ENCODE assay signal across 8 cellular contexts in the genomic region with DNA sequence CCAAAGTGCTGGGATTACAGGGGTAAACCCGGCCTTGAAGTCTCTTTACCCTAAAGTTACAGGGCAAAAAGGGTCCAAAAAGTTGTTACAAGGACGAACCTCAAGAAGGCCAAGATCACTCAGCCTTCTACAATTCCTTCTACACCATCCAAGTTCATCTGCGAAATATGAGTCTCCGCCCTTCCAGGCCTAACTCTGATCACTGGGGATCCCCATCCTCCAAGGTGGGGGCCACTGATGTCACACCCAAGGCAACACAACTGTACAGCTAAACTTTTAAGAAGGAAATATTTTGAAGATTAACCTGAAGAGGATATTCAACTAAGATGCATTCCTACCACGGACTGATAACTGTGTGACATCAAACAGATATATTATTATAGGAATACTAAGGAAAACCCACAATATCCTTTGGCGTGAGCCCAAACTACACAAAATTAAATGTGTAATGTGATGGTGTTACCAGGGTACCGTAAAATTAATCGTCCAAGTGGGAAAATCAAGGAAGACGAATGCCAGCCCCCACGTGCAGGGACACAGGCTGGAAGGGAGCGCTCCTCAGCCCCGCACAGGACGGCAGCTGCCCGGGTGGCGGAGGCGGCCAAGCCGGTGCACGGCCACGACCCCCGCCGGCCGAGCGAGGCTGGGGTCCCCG. TPM values are rescaled to one million over a fixed set of nuclear protein-coding genes. Genes with fewer than 3 reads are reported as not detected.
DNase-seq lines count a peak whose midpoint lies in the region; ATAC-seq, FAIRE-seq and TF ChIP-seq lines count a peak whose summit lies in the region.

No MANE protein-coding gene starts in this region.

- peak overlapping the region; percentile 22 to 58 for H3K9ac ChIP-seq in kidney (ENCODE audit: low read length in 2 of 2)

- intact Hi-C loops in kidney (cut with DNase I) (no loop called here), testis (cut with DNase I; ENCODE audit: low total_unique reads) (no loop called here)

- H3K4me3 ChIP-seq in kidney (ENCODE audit: low read length in 2 of 2) (peak overlapping the region; percentile 53 to 61), testis (peak overlapping the region; percentile 65 to 95)

- WGBS in testis, 2 donors = 13 to 36% methylated on average over 7 to 23 of the region's 24 CpGs

- H3K27me3 Mint-ChIP-seq in activated naive CD8-positive, alpha-beta T cell treated with anti-CD3 and anti-CD28 coated beads for 36 hours = no peaks in the 10 kb centered on the region

- TF ChIP-seq CTCF in kidney (IDR thresholded peaks at IDR 0.05; ENCODE audit: borderline replicate concordance, extremely low read depth, insufficient read depth) (no peak), testis (IDR thresholded peaks at IDR 0.05) (no peak)

- H3K4me1 ChIP-seq in kidney (ENCODE audit: control insufficient read depth in 1 of 2, insufficient read depth in 1 of 2, low read depth in 1 of 2, low read length in 2 of 2) = peaks cover 2 to 3% of the 10 kb centered on the region in 2 donors
- peaks cover 5% of the 10 kb centered on the region for H3K4me1 ChIP-seq in testis

- H3K9me3 Mint-ChIP-seq in activated naive CD8-positive, alpha-beta T cell treated with anti-CD3 and anti-CD28 coated beads for 36 hours = no peaks in the 10 kb centered on the region

- H3K27ac ChIP-seq in kidney (ENCODE audit: low read depth in 2 of 2, low read length in 2 of 2) (no peak overlapping the region), testis (peak overlapping the region; percentile 55 to 96)

- H3K4me3 Mint-ChIP-seq in activated naive CD8-positive, alpha-beta T cell treated with anti-CD3 and anti-CD28 coated beads for 36 hours = no peak overlapping the region

- DNase-seq in Daoy (ENCODE audit: low read depth) = peak; percentile 23
- DNase-seq in activated naive CD8-positive, alpha-beta T cell treated with anti-CD3 and anti-CD28 coated beads for 36 hours = peak; percentile 12
- DNase-seq in kidney = no peak
- DNase-seq in testis = no peak
- no peak for DNase-seq in NCI-H2029 (lab: John Stamatoyannopoulos, UW)
- no peak for DNase-seq in GM19240 (ENCODE audit: insufficient read length, low spot score)

- FAIRE-seq in kidney (lab: Jason Lieb, UNC) = no peak

- H3K27ac Mint-ChIP-seq in activated naive CD8-positive, alpha-beta T cell treated with anti-CD3 and anti-CD28 coated beads for 36 hours = peak overlapping the region; percentile 86

- ATAC-seq in GM19463 (IDR thresholded peaks at IDR 0.05; ENCODE audit: unreplicated experiment) (peak; percentile 10), HG03520 (IDR thresholded peaks at IDR 0.05; ENCODE audit: unreplicated experiment) (peak; percentile 10)

- peaks cover 19% of the 10 kb centered on the region for H3K36me3 Mint-ChIP-seq in activated naive CD8-positive, alpha-beta T cell treated with anti-CD3 and anti-CD28 coated beads for 36 hours

- H3K27me3 ChIP-seq in testis = no peaks in the 10 kb centered on the region

- no peak for TF ChIP-seq POLR2A in testis (IDR thresholded peaks at IDR 0.05)

- H3K9me3 ChIP-seq in kidney (ENCODE audit: control insufficient read depth in 1 of 2, low read length in 2 of 2) (no peaks in the 10 kb centered on the region), testis (no peaks in the 10 kb centered on the region)

- H3K36me3 ChIP-seq in kidney (ENCODE audit: control insufficient read depth in 1 of 2, insufficient read depth in 2 of 2, low read length in 2 of 2) = peaks cover 1 to 11% of the 10 kb centered on the region in 2 donors
- H3K36me3 ChIP-seq in testis (ENCODE audit: low read depth, missing control alignments) = no peaks in the 10 kb centered on the region

- H3K4me1 Mint-ChIP-seq in activated naive CD8-positive, alpha-beta T cell treated with anti-CD3 and anti-CD28 coated beads for 36 hours = peaks cover 12% of the 10 kb centered on the region

RNA-seq across cellular contexts. Expression of a gene that starts 1.0 kb away (rescaled TPM):
- 10.7 and 12.8 TPM in 2 replicates for total RNA-seq in Daoy (2014; rRNA removed; shearing (Covaris generic))
- 10 to 100 TPM; 28.1 to 30.0 TPM for total RNA-seq in activated naive CD8-positive, alpha-beta T cell treated with anti-CD3 and anti-CD28 coated beads for 36 hours
- total RNA-seq in kidney = 10.7 TPM
- 3.9 TPM for polyA plus RNA-seq in kidney (ENCODE audit: insufficient read depth, low read depth, low replicate concordance)
- 10 to 100 TPM; 37.2 to 39.4 TPM for total RNA-seq in testis
- polyA plus RNA-seq in testis (ENCODE audit: insufficient read depth, low read depth, low replicate concordance) = 24.2 TPM

Comparison
In these comparisons a context has a peak if more than half of its experiments do, and no peak if none do; other contexts are left out.
1. DNase-seq: peak in Daoy (single experiment) and activated naive CD8-positive, alpha-beta T cell treated with anti-CD3 and anti-CD28 coated beads for 36 hours (single experiment); none in kidney (single experiment), testis (single experiment), NCI-H2029 (single experiment) and GM19240 (single experiment).
2. H3K27ac ChIP-seq: peak in testis (2 of 2); none in kidney (0 of 2).